8 cellular contexts compared by ENCODE assay signal in the genomic region with DNA sequence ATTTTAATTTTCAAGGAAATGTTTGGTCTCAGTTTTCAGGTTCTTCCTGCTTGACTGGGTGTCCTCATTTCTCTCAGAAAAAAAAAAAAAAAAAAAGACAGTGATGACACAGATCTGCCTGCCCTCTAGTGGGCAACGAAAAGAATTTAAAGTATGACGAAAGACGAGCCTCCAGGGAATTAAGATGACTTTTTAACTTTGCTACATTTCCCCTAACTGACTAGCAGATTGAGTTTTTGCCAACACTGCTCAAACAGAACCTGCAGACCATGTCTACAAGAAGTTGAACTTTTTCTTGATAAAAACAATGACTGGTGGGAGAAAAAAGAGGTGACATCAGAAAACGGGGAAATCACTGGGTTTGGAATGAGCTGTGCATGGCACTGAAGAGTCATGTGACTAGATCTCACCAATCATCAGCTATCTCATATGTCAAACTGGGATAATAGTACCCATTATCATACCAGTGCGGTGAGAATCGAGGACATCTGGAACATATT. TPM values are rescaled to one million over a fixed set of nuclear protein-coding genes. Genes with fewer than 3 reads are reported as not detected.
A peak's percentile ranks its signal among the peaks of the same experiment; 100 is the strongest.
DNase-seq lines count a peak whose midpoint lies in the region; ATAC-seq and TF ChIP-seq lines count a peak whose summit lies in the region.

No MANE protein-coding gene starts in this region.

- peaks cover 6% of the 10 kb centered on the region for H3K36me3 Mint-ChIP-seq in Calu3 (ENCODE audit: insufficient read depth, unreplicated experiment)
- H3K36me3 Mint-ChIP-seq in activated CD4-positive, alpha-beta memory T cell treated with anti-CD3 and anti-CD28 coated beads, Interleukin-2, amount 10 ng/mL, durations not matched to agents 7 days and 5 days (ENCODE audit: low read depth) = no peaks in the 10 kb centered on the region

- TF ChIP-seq RAD21 in neural cell (conservative IDR thresholded peaks at IDR 0.05) = peak; percentile 72

- TF ChIP-seq CTCF in Calu3 (IDR thresholded peaks at IDR 0.05; ENCODE audit: unreplicated experiment) (peak; percentile 33), fibroblast of pulmonary artery (IDR thresholded peaks at IDR 0.05; ENCODE audit: low read length, missing control alignments) (peak; percentile 63), neural cell (IDR thresholded peaks at IDR 0.05; ENCODE audit: poor library complexity, severe bottlenecking) (peak; percentile 74)

- no peaks in the 10 kb centered on the region for H3K79me2 ChIP-seq in neural cell (replicated peaks; ENCODE audit: insufficient read depth, low read length)

- H3K4me2 ChIP-seq in neural cell (ENCODE audit: low read length) = no peak overlapping the region

- H3K4me3 ChIP-seq in fibroblast of pulmonary artery (replicated peaks; ENCODE audit: low read depth, low read length) (peak overlapping the region; percentile 25), neural cell (ENCODE audit: low read length) (no peak overlapping the region)

- no peak overlapping the region for H3K27ac ChIP-seq in neural cell (ENCODE audit: low read length)

- DNase-seq in Calu3 (peak; percentile 57), NCI-H345 treated with DMSO at 0.1 percent for 48 hours (lab: John Stamatoyannopoulos, UW; ENCODE audit: unreplicated experiment) (peak; percentile 39), fibroblast of pulmonary artery (ENCODE audit: low read depth) (peak; percentile 89)
- DNase-seq in activated CD4-positive, alpha-beta memory T cell treated with anti-CD3 and anti-CD28 coated beads, Interleukin-2, amount 10 ng/mL, durations not matched to agents 7 days and 5 days = peak; percentile 39
- no peak for DNase-seq in effector CD8-positive, alpha-beta T cell (lab: John Stamatoyannopoulos, UW)

- H3K27me3 Mint-ChIP-seq in Calu3 (ENCODE audit: unreplicated experiment) = no peaks in the 10 kb centered on the region
- H3K27me3 Mint-ChIP-seq in activated CD4-positive, alpha-beta memory T cell treated with anti-CD3 and anti-CD28 coated beads, Interleukin-2, amount 10 ng/mL, durations not matched to agents 7 days and 5 days = no peaks in the 10 kb centered on the region

- intact Hi-C loops in Calu3 (cut with micrococcal nuclease; ENCODE audit: unreplicated experiment) = loop anchor here (2.0 to 5.0 kb wide), 4 partner anchors 200 to 370 kb away; no protein-coding TSS in a partner anchor

- no peak overlapping the region for H3K9ac ChIP-seq in neural cell (ENCODE audit: low read length)

- ATAC-seq in GM19023 (IDR thresholded peaks at IDR 0.05; ENCODE audit: unreplicated experiment) (peak; percentile 69), HG03139 (IDR thresholded peaks at IDR 0.05; ENCODE audit: unreplicated experiment) (peak; percentile 50)

- no peaks in the 10 kb centered on the region for H3K27me3 ChIP-seq in neural cell (ENCODE audit: insufficient read depth, low read depth, low read length)

- no peaks in the 10 kb centered on the region for H4K20me1 ChIP-seq in neural cell (ENCODE audit: insufficient read depth)

- H3K9me3 Mint-ChIP-seq in Calu3 (ENCODE audit: low read depth, unreplicated experiment) = no peaks in the 10 kb centered on the region
- no peaks in the 10 kb centered on the region for H3K9me3 Mint-ChIP-seq in activated CD4-positive, alpha-beta memory T cell treated with anti-CD3 and anti-CD28 coated beads, Interleukin-2, amount 10 ng/mL, durations not matched to agents 7 days and 5 days

- H3K4me3 Mint-ChIP-seq in Calu3 (ENCODE audit: low read depth, unreplicated experiment) = peak overlapping the region; percentile 59
- H3K4me3 Mint-ChIP-seq in activated CD4-positive, alpha-beta memory T cell treated with anti-CD3 and anti-CD28 coated beads, Interleukin-2, amount 10 ng/mL, durations not matched to agents 7 days and 5 days = peak overlapping the region; percentile 44

- no peaks in the 10 kb centered on the region for H3K9me2 ChIP-seq in neural cell (ENCODE audit: insufficient read depth, low read length)

- CTCF ChIA-PET in Calu3 (lab: Charles Lee) = interaction anchor here (0.6 to 1.7 kb wide), 23 partner anchors 14 to 1260 kb away, joined by 3 to 9 read pairs (median 4); a partner anchor contains a TSS
- CTCF ChIA-PET in activated CD4-positive, alpha-beta memory T cell treated with anti-CD3 and anti-CD28 coated beads, Interleukin-2, amount 10 ng/mL, durations not matched to agents 7 days and 5 days (lab: Charles Lee) = interaction anchor here (0.5 to 3.5 kb wide), 68 partner anchors 9 to 1884 kb away, joined by 3 to 56 read pairs (median 4); a partner anchor contains a TSS

- H2AFZ ChIP-seq in neural cell (ENCODE audit: low read depth, low read length) = no peak overlapping the region

- POLR2A ChIA-PET in activated CD4-positive, alpha-beta memory T cell treated with anti-CD3 and anti-CD28 coated beads, Interleukin-2, amount 10 ng/mL, durations not matched to agents 7 days and 5 days (lab: Charles Lee) = interaction anchor here (0.7 to 1.4 kb wide), 6 partner anchors 49 to 312 kb away, joined by 3 to 5 read pairs (median 4); a partner anchor contains a TSS

- no peaks in the 10 kb centered on the region for H3K36me3 ChIP-seq in neural cell (ENCODE audit: insufficient read depth, low read length)

- H3K27ac Mint-ChIP-seq in Calu3 (ENCODE audit: unreplicated experiment) = peak overlapping the region; percentile 92
- peak overlapping the region; percentile 33 for H3K27ac Mint-ChIP-seq in activated CD4-positive, alpha-beta memory T cell treated with anti-CD3 and anti-CD28 coated beads, Interleukin-2, amount 10 ng/mL, durations not matched to agents 7 days and 5 days

- BruUV-seq in Calu3 (replicated peaks; lab: Mats Ljungman, UMichigan) = no TSS peak

- no peak for TF ChIP-seq EP300 in neural cell (conservative IDR thresholded peaks at IDR 0.05; ENCODE audit: poor library complexity, severe bottlenecking)

- peaks cover 34% of the 10 kb centered on the region for H3K4me1 Mint-ChIP-seq in Calu3 (ENCODE audit: low read depth, unreplicated experiment)
- peaks cover 18% of the 10 kb centered on the region for H3K4me1 Mint-ChIP-seq in activated CD4-positive, alpha-beta memory T cell treated with anti-CD3 and anti-CD28 coated beads, Interleukin-2, amount 10 ng/mL, durations not matched to agents 7 days and 5 days

- H3F3A ChIP-seq in neural cell (ENCODE audit: insufficient read depth, low read length, poor library complexity, severe bottlenecking) = no peaks in the 10 kb centered on the region

- H3K9me3 ChIP-seq in neural cell (ENCODE audit: low read length) = no peaks in the 10 kb centered on the region

TF ChIP-seq in neural cell, 6 proteins besides CTCF, POLR2A, EP300 and RAD21:
- no peak for TF ChIP-seq EZH2 (IDR thresholded peaks at IDR 0.05; ENCODE audit: borderline replicate concordance, insufficient read depth, low read length, poor library complexity, severe bottlenecking)
- TF ChIP-seq SMC3 (conservative IDR thresholded peaks at IDR 0.05; ENCODE audit: poor library complexity) = peak; percentile 77
- TF ChIP-seq POLR2AphosphoS5 (IDR thresholded peaks at IDR 0.05) = no peak

RNA-seq across cellular contexts. Expression of a gene that starts 40.8 kb away (rescaled TPM):
- total RNA-seq in Calu3 (2022) = 0.61 and 0.73 TPM in 2 replicates
- 1 to 10 TPM; 4.6 to 5.6 TPM for total RNA-seq in activated CD4-positive, alpha-beta memory T cell treated with anti-CD3 and anti-CD28 coated beads, Interleukin-2, amount 10 ng/mL, durations not matched to agents 7 days and 5 days
- 0.24 TPM in 1 of 2 replicates, not detected in the other for polyA plus RNA-seq in neural cell
- 0.24 TPM in 1 of 2 replicates, not detected in the other for polyA minus RNA-seq in neural cell
